ENCODE assay signal across 1 cellular context in genomic region chr16:21525029-21525895, GRCh38.
TF ChIP-seq lines count a peak whose summit lies in the region.

No MANE protein-coding gene starts in this region.

TF ChIP-seq in HepG2, 621 proteins besides CTCF, POLR2A, EP300 and RAD21 (continued from another document and continues in another):
- TF ChIP-seq SKIL (CRISPR knock-in tag; IDR thresholded peaks at IDR 0.05; ENCODE audit: borderline replicate concordance) (peak; percentile 99), MEIS2 (CRISPR knock-in tag; IDR thresholded peaks at IDR 0.05) (peak; percentile 75), WIZ (CRISPR knock-in tag; IDR thresholded peaks at IDR 0.05) (peak; percentile 20; the same call in 1 of the 2 replicates), SPEN (CRISPR knock-in tag; IDR thresholded peaks at IDR 0.05; ENCODE audit: low read depth) (peak; percentile 86), ZNF232 (CRISPR knock-in tag; IDR thresholded peaks at IDR 0.05; ENCODE audit: borderline replicate concordance) (peak; percentile 92; the same call in 1 of the 2 replicates), ZNF318 (CRISPR knock-in tag; IDR thresholded peaks at IDR 0.05) (peak; percentile 6; the same call in 1 of the 2 replicates), THAP7 (CRISPR knock-in tag; IDR thresholded peaks at IDR 0.05) (peak; percentile 62), ZBTB21 (CRISPR knock-in tag; IDR thresholded peaks at IDR 0.05) (peak; percentile 86), TFE3 (CRISPR knock-in tag; IDR thresholded peaks at IDR 0.05) (peak; percentile 99), ZBTB34 (CRISPR knock-in tag; IDR thresholded peaks at IDR 0.05) (peak; percentile 89), ZKSCAN5 (CRISPR knock-in tag; IDR thresholded peaks at IDR 0.05) (peak; percentile 56; the same call in 1 of the 2 replicates), ZBTB10 (CRISPR knock-in tag; IDR thresholded peaks at IDR 0.05; ENCODE audit: borderline replicate concordance) (peak; percentile 99), STAG1 (CRISPR knock-in tag; IDR thresholded peaks at IDR 0.05) (peak; percentile 52), BRD4 (CRISPR knock-in tag; IDR thresholded peaks at IDR 0.05) (peak; percentile 95), CBX5 (CRISPR knock-in tag; IDR thresholded peaks at IDR 0.05; ENCODE audit: borderline replicate concordance) (peak; percentile 100), ZNF512B (CRISPR knock-in tag; IDR thresholded peaks at IDR 0.05; ENCODE audit: borderline replicate concordance) (0 out of 2 replicates have a peak, but pooled peaks have one; percentile 23), ZNF780A (CRISPR knock-in tag; IDR thresholded peaks at IDR 0.05) (peak; percentile 92), ZNF672 (CRISPR knock-in tag; IDR thresholded peaks at IDR 0.05) (peak; percentile 98), ZNF205 (CRISPR knock-in tag; IDR thresholded peaks at IDR 0.05) (peak; percentile 97), TEAD3 (CRISPR knock-in tag; optimal IDR thresholded peaks at IDR 0.05; ENCODE audit: borderline replicate concordance) (peak; percentile 90), ZNF580 (CRISPR knock-in tag; IDR thresholded peaks at IDR 0.05; ENCODE audit: borderline replicate concordance, low read depth) (peak; percentile 98), CSRNP1 (CRISPR knock-in tag; IDR thresholded peaks at IDR 0.05) (peak; percentile 86), RBM22 (optimal IDR thresholded peaks at IDR 0.05; ENCODE audit: low read length) (peak; percentile 88), BATF2 (CRISPR knock-in tag; IDR thresholded peaks at IDR 0.05) (peak; percentile 90), ZNF276 (CRISPR knock-in tag; IDR thresholded peaks at IDR 0.05; ENCODE audit: low read depth) (peak; percentile 95), NRL (CRISPR knock-in tag; IDR thresholded peaks at IDR 0.05; ENCODE audit: borderline replicate concordance) (peak; percentile 70), NR2C2 (CRISPR knock-in tag; IDR thresholded peaks at IDR 0.05; ENCODE audit: borderline replicate concordance) (peak; percentile 93)
